In the genomic region with DNA sequence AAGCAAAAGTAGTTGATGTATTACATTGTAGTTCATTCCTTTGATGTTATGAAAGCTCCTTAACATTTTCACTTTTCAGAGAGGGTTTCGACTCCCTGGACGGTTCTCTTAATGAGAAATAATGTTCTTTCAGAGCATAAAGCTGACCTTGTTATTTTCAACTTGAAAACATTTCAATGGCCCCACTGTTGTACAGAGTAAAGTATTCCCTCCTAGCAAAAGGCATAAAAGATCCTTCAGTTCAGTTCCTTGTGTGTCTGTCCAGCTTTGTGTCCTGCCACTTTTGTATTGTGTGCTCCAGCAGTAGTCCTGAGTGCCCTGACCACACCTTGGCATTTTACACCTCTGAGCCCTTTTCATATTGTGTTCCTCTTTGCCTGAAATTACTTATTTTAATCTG, we compare ENCODE assay signal across 18 cellular contexts.
DNase-seq lines count a peak whose midpoint lies in the region; ATAC-seq and TF ChIP-seq lines count a peak whose summit lies in the region.
"Had no signal": no experiment of that assay in that cellular context is flagged by ENCODE, and none has a peak within 500 bp of the region (broad histone marks: within the 10 kb centered on the region; RNA-seq: fewer than 3 reads in every experiment).

No MANE protein-coding gene starts in this region.

- H4K5ac ChIP-seq in H9 (ENCODE audit: insufficient read length, low read depth, low read length), result no peak overlapping the region

- H3K27ac Mint-ChIP-seq in stimulated activated naive B cell treated with anti-CD40 and anti-IgM and Interleukin-4, amounts not matched to agents 10 μg/mL and 1 μg/mL and 100 μg/mL, for 72 hours, result peak overlapping the region; percentile 84
- no peak overlapping the region for H3K27ac Mint-ChIP-seq in H9
- H3K27ac Mint-ChIP-seq: CD8-positive, alpha-beta T cell had no signal

- H3K4me1 Mint-ChIP-seq in stimulated activated naive B cell treated with anti-CD40 and anti-IgM and Interleukin-4, amounts not matched to agents 10 μg/mL and 1 μg/mL and 100 μg/mL, for 72 hours, result peaks cover 41 to 68% of the 10 kb centered on the region in 2 donors
- peaks cover 2 to 4% of the 10 kb centered on the region in 2 experiments; a peak in 2 of 4 replicates for H3K4me1 Mint-ChIP-seq in H9

- peak in 1 of 2 donors; percentile 19 for ATAC-seq in stimulated activated naive B cell treated with anti-CD40 and anti-IgM and Interleukin-4, amounts not matched to agents 10 μg/mL and 1 μg/mL and 100 μg/mL, for 72 hours (replicated peaks)
- no peak for ATAC-seq in HG03521 (IDR thresholded peaks at IDR 0.05; ENCODE audit: unreplicated experiment)
- ATAC-seq: CD8-positive, alpha-beta T cell; K562 had no signal

- no peak overlapping the region for H2BK12ac ChIP-seq in H9 (ENCODE audit: insufficient read length, low read depth, low read length)

- peak overlapping the region; percentile 5 to 28 for H3K4me3 Mint-ChIP-seq in stimulated activated naive B cell treated with anti-CD40 and anti-IgM and Interleukin-4, amounts not matched to agents 10 μg/mL and 1 μg/mL and 100 μg/mL, for 72 hours
- H3K4me3 Mint-ChIP-seq in H9, result no peak overlapping the region
- H3K4me3 Mint-ChIP-seq: CD8-positive, alpha-beta T cell had no signal

- no peak overlapping the region for H2BK5ac ChIP-seq in H9 (ENCODE audit: insufficient read length, low read length)

- H3K27ac ChIP-seq in caudate nucleus (ENCODE audit: low read depth, low read length) (peak overlapping the region; percentile 81), H9 (ENCODE audit: insufficient read length, low read depth, low read length) (no peak overlapping the region)
- H3K27ac ChIP-seq: RWPE1 had no signal

- no CpG with 5 or more reads among the region's 2 CpGs for WGBS in H9 (ENCODE audit: extremely low coverage, insufficient read length, low lambda C conversion rate)

- no peak overlapping the region for H2BK120ac ChIP-seq in H9 (ENCODE audit: low read depth, low read length, poor library complexity, severe bottlenecking)

- H3K4me2 ChIP-seq in H9 (ENCODE audit: insufficient read depth, insufficient read length, low read length), result no peak overlapping the region

- no peak overlapping the region for H4K8ac ChIP-seq in H9 (replicated peaks; ENCODE audit: insufficient read length, low read depth, low read length)

- no peak overlapping the region for H2AK5ac ChIP-seq in H9 (ENCODE audit: insufficient read length, low read length)

- H4K91ac ChIP-seq in H9 (ENCODE audit: insufficient read length, low read depth, low read length), result no peak overlapping the region

- no peak overlapping the region for H2BK20ac ChIP-seq in H9 (ENCODE audit: low read depth, low read length, poor library complexity, severe bottlenecking)

- H3K18ac ChIP-seq in H9 (ENCODE audit: insufficient read length, low read depth, low read length), result no peak overlapping the region

- H2AFZ ChIP-seq in H9 (ENCODE audit: low read length), result no peak overlapping the region

- no peaks in the 10 kb centered on the region for H3K27me3 Mint-ChIP-seq in stimulated activated naive B cell treated with anti-CD40 and anti-IgM and Interleukin-4, amounts not matched to agents 10 μg/mL and 1 μg/mL and 100 μg/mL, for 72 hours
- H3K27me3 Mint-ChIP-seq in H9 (ENCODE audit: low read depth), result peaks cover 2% of the 10 kb centered on the region; the same call in 1 of the 2 replicates

- H3K4ac ChIP-seq in H9 (ENCODE audit: low read depth, low read length), result no peak overlapping the region

- DNase-seq in COLO829 (ENCODE audit: low spot score) (peak; percentile 79), caudate nucleus (lab: John Stamatoyannopoulos, UW) (no peak), medulla oblongata (ENCODE audit: extremely low spot score) (peak; percentile 72), H9 (no peak)
- DNase-seq in stimulated activated naive B cell treated with anti-CD40 and anti-IgM and Interleukin-4, amounts not matched to agents 10 μg/mL and 1 μg/mL and 100 μg/mL, for 72 hours, result no peak
- DNase-seq in activated CD8-positive, alpha-beta memory T cell treated with anti-CD3 and anti-CD28 coated beads, Interleukin-2, amount 50 U/mL, for 48 hours, result no peak
- DNase-seq in activated naive CD4-positive, alpha-beta T cell (lab: John Stamatoyannopoulos, UW), result no peak
- DNase-seq: CD8-positive, alpha-beta T cell; DND-41; GOT3; NCI-H146; NCI-H345; NCI-H526 treated with DMSO at 0.1 percent for 48 hours; NK-92 treated with Interleukin-12 subunit alpha and Interleukin-12 subunit beta, amount 100 ng/mL, for 24 hours; OCI-M1 had no signal

- no peak overlapping the region for H2BK15ac ChIP-seq in H9 (ENCODE audit: low read depth, low read length)

- H3K27me3 ChIP-seq in H9 (ENCODE audit: insufficient read depth, low read length), result no peaks in the 10 kb centered on the region

- no peaks in the 10 kb centered on the region for H4K20me1 ChIP-seq in H9 (ENCODE audit: control insufficient read depth, insufficient read depth, insufficient read length)

- no peaks in the 10 kb centered on the region for H3K9me3 ChIP-seq in H9 (ENCODE audit: control insufficient read depth, low read depth, low read length)

- H3K14ac ChIP-seq in H9 (ENCODE audit: insufficient read depth, low read length), result no peak overlapping the region

- no peaks in the 10 kb centered on the region for H3K79me1 ChIP-seq in H9 (ENCODE audit: insufficient read depth, low read depth, low read length, poor library complexity, severe bottlenecking)

- H3K23ac ChIP-seq in H9 (ENCODE audit: insufficient read length, low read depth, low read length), result no peak overlapping the region

- H3K36me3 Mint-ChIP-seq in stimulated activated naive B cell treated with anti-CD40 and anti-IgM and Interleukin-4, amounts not matched to agents 10 μg/mL and 1 μg/mL and 100 μg/mL, for 72 hours, result peaks cover 41 to 56% of the 10 kb centered on the region in 2 donors
- peaks cover 5 to 14% (median 8%) of the 10 kb centered on the region in 3 experiments for H3K36me3 Mint-ChIP-seq in H9 (ENCODE audit: insufficient read depth in 1 of 3, low read depth in 3 of 3)

- H3K56ac ChIP-seq in H9 (ENCODE audit: insufficient read length, low read depth, low read length), result no peak overlapping the region

- H3K23me2 ChIP-seq in H9 (ENCODE audit: insufficient read length, low read depth, low read length, poor library complexity, severe bottlenecking), result no peaks in the 10 kb centered on the region

- H3K79me2 ChIP-seq in H9 (ENCODE audit: insufficient read depth, low read length), result no peaks in the 10 kb centered on the region; the same call in 1 of the 2 replicates

- no peaks in the 10 kb centered on the region for H3K4me1 ChIP-seq in H9 (ENCODE audit: insufficient read depth, low read length)

- H3T11ph ChIP-seq in H9 (ENCODE audit: low read length), result no peak overlapping the region

- no peak overlapping the region for H3K9ac ChIP-seq in H9 (ENCODE audit: extremely low read depth, insufficient read length, low read length)

- TF ChIP-seq CTCF in H9 (conservative IDR thresholded peaks at IDR 0.05), result no peak

- no peaks in the 10 kb centered on the region for H3K9me3 Mint-ChIP-seq in stimulated activated naive B cell treated with anti-CD40 and anti-IgM and Interleukin-4, amounts not matched to agents 10 μg/mL and 1 μg/mL and 100 μg/mL, for 72 hours
- peaks cover 9 to 10% of the 10 kb centered on the region in 2 experiments for H3K9me3 Mint-ChIP-seq in H9
- H3K9me3 Mint-ChIP-seq: CD8-positive, alpha-beta T cell had no signal

Comparison
In these comparisons a context has a peak if more than half of its experiments do, and no peak if none do; other contexts are left out.
1. DNase-seq: peak in COLO829 (single experiment) and medulla oblongata (single experiment); none in caudate nucleus (0 of 61), stimulated activated naive B cell treated with anti-CD40 and anti-IgM and Interleukin-4, amounts not matched to agents 10 μg/mL and 1 μg/mL and 100 μg/mL, for 72 hours (single experiment), activated CD8-positive, alpha-beta memory T cell treated with anti-CD3 and anti-CD28 coated beads, Interleukin-2, amount 50 U/mL, for 48 hours (single experiment), activated naive CD4-positive, alpha-beta T cell (0 of 4) and H9 (single experiment).
2. H3K4me3 Mint-ChIP-seq: peak in stimulated activated naive B cell treated with anti-CD40 and anti-IgM and Interleukin-4, amounts not matched to agents 10 μg/mL and 1 μg/mL and 100 μg/mL, for 72 hours (2 of 2); none in H9 (0 of 2).